ENCODE assay signal across 8 cellular contexts in the genomic region with DNA sequence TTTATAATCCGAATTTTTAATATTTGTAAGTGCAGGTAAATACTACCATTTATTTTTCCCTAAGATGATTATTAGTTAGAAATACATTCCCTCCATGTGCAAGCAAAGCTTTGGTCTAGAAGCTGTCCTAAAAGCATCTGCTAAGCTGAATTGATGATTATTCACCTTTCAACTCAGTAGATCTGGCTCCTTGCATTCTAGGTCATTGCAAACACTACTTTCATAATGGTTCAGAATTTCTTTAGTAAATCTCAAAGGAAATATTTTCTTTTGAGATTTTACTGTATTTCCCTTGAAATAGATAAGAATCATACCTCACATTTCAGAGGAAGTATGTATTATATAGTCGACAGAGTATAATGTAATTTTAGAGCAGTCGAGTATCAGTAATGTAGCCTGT. TPM values are rescaled to one million over a fixed set of nuclear protein-coding genes. Genes with fewer than 3 reads are reported as not detected.
A peak's percentile ranks its signal among the peaks of the same experiment; 100 is the strongest.
DNase-seq lines count a peak whose midpoint lies in the region; ATAC-seq, FAIRE-seq and TF ChIP-seq lines count a peak whose summit lies in the region.

No MANE protein-coding gene starts in this region.

- no peaks in the 10 kb centered on the region for H3K9me3 ChIP-seq in HUES48 (ENCODE audit: control insufficient read depth, insufficient read depth, low read length)
- no peaks in the 10 kb centered on the region for H3K9me3 ChIP-seq in mesodermal cell (ENCODE audit: control insufficient read depth, low read length)
- H3K9me3 ChIP-seq in pancreas, result no peaks in the 10 kb centered on the region

- intact Hi-C loops in pancreas (cut with DNase I), result loop anchor here in 1 of 3 donors (10.0 kb wide), 1 partner anchor 83 kb away; a partner anchor contains a TSS

- POLR2A ChIA-PET in AG04449 (lab: Yijun Ruan, JAX), result no interaction called here

- H3K4me1 ChIP-seq in HUES48 (ENCODE audit: control insufficient read depth, insufficient read depth, low read length) (peaks cover 25% of the 10 kb centered on the region), mesodermal cell (ENCODE audit: control insufficient read depth, insufficient read depth, low read length, poor library complexity, severe bottlenecking) (peaks cover 5% of the 10 kb centered on the region), pancreas (peaks cover 2 to 42% (median 38%) of the 10 kb centered on the region in 3 donors)

- DNase-seq in AG04449 (ENCODE audit: low read depth, low spot score), result no peak
- DNase-seq in brain microvascular endothelial cell, result no peak
- no peak for DNase-seq in GM13976 (ENCODE audit: low spot score)
- DNase-seq in pancreas, result no peak
- no peak for DNase-seq in inferior parietal cortex (ENCODE audit: extremely low spot score)

- TF ChIP-seq CTCF in AG04449 (IDR thresholded peaks at IDR 0.05; ENCODE audit: insufficient read depth, low read length, missing control alignments), result no peak
- TF ChIP-seq CTCF in brain microvascular endothelial cell (IDR thresholded peaks at IDR 0.05; ENCODE audit: low read depth, low read length, missing control alignments), result no peak
- TF ChIP-seq CTCF in GM13976 (IDR thresholded peaks at IDR 0.05; ENCODE audit: borderline replicate concordance, control extremely low read depth, extremely low read depth, insufficient read depth, missing control alignments), result no peak
- no peak for TF ChIP-seq CTCF in pancreas (IDR thresholded peaks at IDR 0.05)

- no CpG with 5 or more reads among the region's 3 CpGs for WGBS in mesodermal cell (ENCODE audit: insufficient coverage in 2 of 2), 2 experiments
- WGBS in pancreas, 2 donors, result 19 to 22% methylated on average over 3 of the region's 3 CpGs

- no peaks in the 10 kb centered on the region for H3K27me3 ChIP-seq in HUES48 (ENCODE audit: control insufficient read depth, insufficient read depth, low read length)
- H3K27me3 ChIP-seq in brain microvascular endothelial cell (replicated peaks), result no peaks in the 10 kb centered on the region
- no peaks in the 10 kb centered on the region for H3K27me3 ChIP-seq in pancreas

- FAIRE-seq in pancreas (lab: Jason Lieb, UNC), result no peak

- in situ Hi-C loops in brain microvascular endothelial cell (cut with HindIII; ENCODE audit: low pct_ligation_motif_present, low sequenced_read_pairs) (no loop called here), GM13976 (cut with MboI; ENCODE audit: low sequenced_read_pairs, unreplicated experiment) (no loop called here)

- H3K27ac ChIP-seq in HUES48 (ENCODE audit: low read depth, low read length) (no peak overlapping the region), brain microvascular endothelial cell (no peak overlapping the region), mesodermal cell (ENCODE audit: low read depth, low read length, severe bottlenecking) (no peak overlapping the region), pancreas (peak overlapping the region in 2 of 4 donors; percentile 97 to 99)

- ATAC-seq in HG03354 (IDR thresholded peaks at IDR 0.05; ENCODE audit: poor library complexity, severe bottlenecking, unreplicated experiment), result no peak
- no peak for ATAC-seq in pancreas

- CTCF ChIA-PET in AG04449 (lab: Yijun Ruan, JAX), result interaction anchor here (0.9 to 1.1 kb wide), 4 partner anchors 8 to 83 kb away, joined by 3 to 5 read pairs (median 4); a partner anchor contains a TSS

- peak overlapping the region; percentile 36; the same call in 1 of the 2 replicates for H3K9ac ChIP-seq in HUES48 (ENCODE audit: low read depth, low read length)

- H3K4me3 ChIP-seq in AG04449 (ENCODE audit: low read depth, low read length) (peak overlapping the region; percentile 0), HUES48 (ENCODE audit: low read depth, low read length) (peak overlapping the region; percentile 86), brain microvascular endothelial cell (ENCODE audit: low read depth, low read length) (peak overlapping the region; percentile 88), mesodermal cell (ENCODE audit: extremely low read depth, insufficient read depth, low read length, poor library complexity, severe bottlenecking) (peak overlapping the region; percentile 24), pancreas (peak overlapping the region in 2 of 4 donors; percentile 83 to 92)

- 0 out of 2 replicates have a peak, but pooled peaks cover 3% of the 10 kb centered on the region for H3K36me3 ChIP-seq in HUES48 (ENCODE audit: control insufficient read depth, insufficient read depth, low read length)
- H3K36me3 ChIP-seq in brain microvascular endothelial cell (replicated peaks), result no peaks in the 10 kb centered on the region
- H3K36me3 ChIP-seq in mesodermal cell (ENCODE audit: control insufficient read depth, insufficient read depth, low read length), result peaks cover 4% of the 10 kb centered on the region
- H3K36me3 ChIP-seq in pancreas, result no peaks in the 10 kb centered on the region

RNA-seq across cellular contexts. Expression of a gene that starts 2.4 kb away (rescaled TPM):
- polyA plus RNA-seq in mesodermal cell (2013, experiment 1 of 2), result 42.8 TPM
- 44.6 TPM for polyA plus RNA-seq in mesodermal cell (2013, experiment 2 of 2)
- total RNA-seq in pancreas, result 10 to 100 TPM; 17.7 to 44.7 (median 23.8) TPM
- 10 to 100 TPM; 14.8 to 21.0 TPM for polyA plus RNA-seq in pancreas
